ENCODE assay signal across 29 cellular contexts in genomic region chr9:90632680-90633207, GRCh38. TPM values are rescaled to one million over a fixed set of nuclear protein-coding genes. Genes with fewer than 3 reads are reported as not detected.
"Had no signal": no experiment of that assay in that cellular context is flagged by ENCODE, and none has a peak within 500 bp of the region (broad histone marks: within the 10 kb centered on the region; RNA-seq: fewer than 3 reads in every experiment).

No MANE protein-coding gene starts in this region.

- DNase-seq: heart left ventricle; hypothalamus; kidney glomerular epithelial cell; left cardiac atrium; left lung; lower lobe of right lung; midbrain; mucosa of descending colon; naive thymus-derived CD4-positive, alpha-beta T cell; nucleus accumbens; pancreas; retina; right cardiac atrium; stimulated activated CD4-positive, alpha-beta T cell treated with anti-CD3 and anti-CD28 coated beads, Interleukin-12 subunit alpha, Interleukin-12 subunit beta, amount 100 ng/mL, for 4 hours; stimulated activated CD4-positive, alpha-beta T cell treated with anti-CD3 and anti-CD28 coated beads, Interleukin-15, amount 100 ng/mL, for 24 hours; stimulated activated CD4-positive, alpha-beta T cell treated with anti-CD3 and anti-CD28 coated beads, Interleukin-2, amount 100 ng/mL, for 24 hours; stimulated activated CD4-positive, alpha-beta T cell treated with anti-CD3 and anti-CD28 coated beads, Interleukin-4, amount 100 ng/mL, for 1 hour; stimulated activated naive B cell treated with anti-CD40 and anti-IgM and Interleukin-4, amounts not matched to agents 10 μg/mL and 1 μg/mL and 100 μg/mL, for 72 hours; stimulated activated naive CD8-positive, alpha-beta T cell treated with anti-CD3 and anti-CD28 coated beads, Interleukin-15, Interleukin-2, amounts not matched to agents 100 U/mL and 50 U/mL, for 24 hours; stomach; testis; thyroid gland; upper lobe of right lung had no signal

- H3K36me3 ChIP-seq: heart left ventricle, left lung, lower lobe of right lung, pancreas, prostate gland, stomach, thyroid gland, upper lobe of right lung had no signal

- H3K4me3 ChIP-seq: heart left ventricle, left lung, lower lobe of right lung, mucosa of descending colon, pancreas, prostate gland, skin epidermis, stomach, testis, thyroid gland, upper lobe of right lung had no signal

- H3K27me3 ChIP-seq: left lung, pancreas, testis, thyroid gland, upper lobe of right lung had no signal

- H3K9me3 ChIP-seq: heart left ventricle, left lung, lower lobe of right lung, mucosa of descending colon, pancreas, prostate gland, stomach, testis, thyroid gland, upper lobe of right lung had no signal

- H3K4me1 ChIP-seq: heart left ventricle, left lung, lower lobe of right lung, pancreas, prostate gland, stomach, testis, upper lobe of right lung had no signal

- H3K27ac ChIP-seq: heart left ventricle, left lung, lower lobe of right lung, pancreas, prostate gland, skin epidermis, stomach, testis, thyroid gland, upper lobe of right lung had no signal

RNA-seq across cellular contexts. Expression of gene DIRAS2, which starts 9.9 kb away (rescaled TPM):
- total RNA-seq: left cardiac atrium; lower lobe of right lung; mesenteric fat pad; naive thymus-derived CD4-positive, alpha-beta T cell; natural killer cell treated with Interleukin-12 subunit alpha and Interleukin-12 subunit beta and Interleukin-15 and Interleukin-18, amount 100 ng/mL, for 72 hours; osteoblast; right cardiac atrium; upper lobe of right lung had no signal
- polyA plus RNA-seq: heart left ventricle; keratinocyte; naive thymus-derived CD4-positive, alpha-beta T cell had no signal
